Comparison of ENCODE assay signal across 19 cellular contexts in genomic region chr5:27855491-27855890, GRCh38.
"Had no signal": no experiment of that assay in that cellular context is flagged by ENCODE, and none has a peak within 500 bp of the region (broad histone marks: within the 10 kb centered on the region; RNA-seq: fewer than 3 reads in every experiment).

No MANE protein-coding gene starts in this region.

- H3K27me3 Mint-ChIP-seq: activated B cell treated with CpG ODN at 0.5 μM for 24 hours; activated CD4-positive, alpha-beta T cell treated with anti-CD3 and anti-CD28 coated beads, Interleukin-2, amount 10 ng/mL, durations not matched to agents 7 days and 5 days; activated naive CD8-positive, alpha-beta T cell treated with anti-CD3 and anti-CD28 coated beads for 36 hours; effector memory CD8-positive, alpha-beta T cell had no signal

- H3K9me3 ChIP-seq: pancreas, tibial nerve, uterus had no signal

- H3K27ac Mint-ChIP-seq: activated B cell treated with CpG ODN at 0.5 μM for 24 hours; activated CD4-positive, alpha-beta T cell treated with anti-CD3 and anti-CD28 coated beads, Interleukin-2, amount 10 ng/mL, durations not matched to agents 7 days and 5 days; activated naive CD8-positive, alpha-beta T cell treated with anti-CD3 and anti-CD28 coated beads for 36 hours; activated T-helper 1 cell treated with anti-CD3 and anti-CD28 coated beads, Interleukin-12 subunit alpha, Interleukin-12 subunit beta, Interleukin-2, Interleukin-4 antibody, amounts not matched to agents 30 ng/mL and 10 ng/mL and 1 ng/mL, durations not matched to agents 14 hours and 24 hours and 36 hours; effector memory CD8-positive, alpha-beta T cell had no signal

- H3K4me1 Mint-ChIP-seq: activated B cell treated with CpG ODN at 0.5 μM for 24 hours; activated CD4-positive, alpha-beta T cell treated with anti-CD3 and anti-CD28 coated beads, Interleukin-2, amount 10 ng/mL, durations not matched to agents 7 days and 5 days; activated naive CD8-positive, alpha-beta T cell treated with anti-CD3 and anti-CD28 coated beads for 36 hours had no signal

- DNase-seq: activated B cell treated with CpG ODN at 0.5 μM for 24 hours; activated CD4-positive, alpha-beta T cell treated with anti-CD3 and anti-CD28 coated beads, Interleukin-2, amount 10 ng/mL, durations not matched to agents 7 days and 5 days; activated CD8-positive, alpha-beta memory T cell treated with anti-CD3 and anti-CD28 coated beads for 24 hours; activated naive CD8-positive, alpha-beta T cell treated with anti-CD3 and anti-CD28 coated beads for 36 hours; amygdala; dermis blood vessel endothelial cell; effector memory CD8-positive, alpha-beta T cell; erythroblast; hippocampal formation; midbrain; pancreas; retina; stimulated activated CD4-positive, alpha-beta T cell treated with anti-CD3 and anti-CD28 coated beads, Interleukin-4, amount 100 ng/mL, for 1 hour; stimulated activated naive CD4-positive, alpha-beta T cell treated with Interleukin-2 at 50 U/mL for 16 hours; substantia nigra; SW 1271; uterus had no signal

- H3K4me3 ChIP-seq: pancreas, tibial nerve, uterus had no signal

- H3K27ac ChIP-seq: pancreas, tibial nerve, uterus had no signal

- ATAC-seq: effector memory CD8-positive, alpha-beta T cell; pancreas had no signal

- H3K36me3 Mint-ChIP-seq: activated naive CD8-positive, alpha-beta T cell treated with anti-CD3 and anti-CD28 coated beads for 36 hours had no signal

- H3K27me3 ChIP-seq: pancreas, tibial nerve, uterus had no signal

- H3K36me3 ChIP-seq: pancreas, tibial nerve, uterus had no signal

- H3K4me3 Mint-ChIP-seq: activated B cell treated with CpG ODN at 0.5 μM for 24 hours; activated CD4-positive, alpha-beta T cell treated with anti-CD3 and anti-CD28 coated beads, Interleukin-2, amount 10 ng/mL, durations not matched to agents 7 days and 5 days; activated naive CD8-positive, alpha-beta T cell treated with anti-CD3 and anti-CD28 coated beads for 36 hours; activated T-helper 1 cell treated with anti-CD3 and anti-CD28 coated beads, Interleukin-12 subunit alpha, Interleukin-12 subunit beta, Interleukin-2, Interleukin-4 antibody, amounts not matched to agents 30 ng/mL and 10 ng/mL and 1 ng/mL, durations not matched to agents 14 hours and 24 hours and 36 hours; effector memory CD8-positive, alpha-beta T cell had no signal

- H3K4me1 ChIP-seq: pancreas, tibial nerve, uterus had no signal
